In genomic region chr12:27511031-27511722, GRCh38 we compare ENCODE assay signal across 11 cellular contexts. TPM values are rescaled to one million over a fixed set of nuclear protein-coding genes. Genes with fewer than 3 reads are reported as not detected.
A peak's percentile ranks its signal among the peaks of the same experiment; 100 is the strongest.
DNase-seq lines count a peak whose midpoint lies in the region; ATAC-seq lines count a peak whose summit lies in the region.
"Had no signal": no experiment of that assay in that cellular context is flagged by ENCODE, and none has a peak within 500 bp of the region (broad histone marks: within the 10 kb centered on the region; RNA-seq: fewer than 3 reads in every experiment).

No MANE protein-coding gene starts in this region.

- H3K4me3 ChIP-seq in mesenchymal stem cell (ENCODE audit: insufficient read depth in 1 of 2, low read depth in 1 of 2, low read length in 2 of 2): no peak overlapping the region
- H3K4me3 ChIP-seq: colonic mucosa had no signal

- no peak overlapping the region for H3K4me2 ChIP-seq in mesenchymal stem cell (ENCODE audit: low read length, poor library complexity, severe bottlenecking)

- H3K27ac ChIP-seq in mesenchymal stem cell (ENCODE audit: low read length, poor library complexity, severe bottlenecking): no peak overlapping the region
- H3K27ac ChIP-seq: colonic mucosa, VCaP had no signal

- H2BK120ac ChIP-seq in mesenchymal stem cell (ENCODE audit: low read depth, low read length): no peak overlapping the region

- no peaks in the 10 kb centered on the region for H3K4me1 ChIP-seq in mesenchymal stem cell (ENCODE audit: control insufficient read depth, insufficient read depth, low read depth, low read length)
- H3K4me1 ChIP-seq: colonic mucosa had no signal

- no peak overlapping the region for H3K14ac ChIP-seq in mesenchymal stem cell (ENCODE audit: low read length in 2 of 2)

- H3K9me3 ChIP-seq in mesenchymal stem cell (ENCODE audit: control insufficient read depth, low read length): no peaks in the 10 kb centered on the region
- H3K9me3 ChIP-seq: colonic mucosa had no signal

- H3K4ac ChIP-seq in mesenchymal stem cell (ENCODE audit: low read depth in 1 of 2, low read length in 2 of 2): no peak overlapping the region

- no peak overlapping the region for H2BK15ac ChIP-seq in mesenchymal stem cell (ENCODE audit: low read depth, poor library complexity, severe bottlenecking)

- H2BK12ac ChIP-seq in mesenchymal stem cell (ENCODE audit: low read length in 2 of 2): no peak overlapping the region

- no peak overlapping the region for H4K91ac ChIP-seq in mesenchymal stem cell (ENCODE audit: low read length)

- no peaks in the 10 kb centered on the region for H3K36me3 ChIP-seq in mesenchymal stem cell (ENCODE audit: control insufficient read depth in 1 of 2, insufficient read depth in 2 of 2, low read depth in 1 of 2, low read length in 2 of 2)
- H3K36me3 ChIP-seq: colonic mucosa had no signal

- H3K23ac ChIP-seq in mesenchymal stem cell (ENCODE audit: low read length in 2 of 2): no peak overlapping the region

- H3K27me3 ChIP-seq in mesenchymal stem cell (ENCODE audit: control insufficient read depth in 1 of 2, insufficient read depth in 1 of 2, low read length in 2 of 2): no peaks in the 10 kb centered on the region
- H3K27me3 ChIP-seq: colonic mucosa had no signal

- no peak overlapping the region for H4K8ac ChIP-seq in mesenchymal stem cell (ENCODE audit: low read length)

- H3K79me1 ChIP-seq in mesenchymal stem cell (replicated peaks; ENCODE audit: low read length, poor library complexity, severe bottlenecking): no peaks in the 10 kb centered on the region

- WGBS in mesenchymal stem cell: 89% methylated on average over 6 of the region's 6 CpGs

- H2AFZ ChIP-seq in mesenchymal stem cell (ENCODE audit: low read depth, low read length): no peak overlapping the region

- DNase-seq in NCI-H226 (peak; percentile 89), fibroblast of gingiva (ENCODE audit: low read depth) (peak; percentile 31), mesenchymal stem cell (no peak), superior temporal gyrus (ENCODE audit: extremely low spot score) (peak; percentile 75), NCI-H2107 treated with DMSO at 0.1 percent for 48 hours (lab: John Stamatoyannopoulos, UW; ENCODE audit: unreplicated experiment) (no peak), activated gamma-delta T cell (lab: John Stamatoyannopoulos, UW) (no peak)
- DNase-seq in stimulated activated CD4-positive, alpha-beta T cell treated with anti-CD3 and anti-CD28 coated beads, Interleukin-4, amount 100 ng/mL, for 24 hours: no peak
- DNase-seq: CD4-positive, CD25-positive, alpha-beta regulatory T cell; colonic mucosa had no signal

- no peak overlapping the region for H2BK5ac ChIP-seq in mesenchymal stem cell (ENCODE audit: low read depth, low read length, poor library complexity, severe bottlenecking)

- no peak for ATAC-seq in GM21423 (IDR thresholded peaks at IDR 0.05; ENCODE audit: unreplicated experiment)

- H3K9ac ChIP-seq in mesenchymal stem cell (ENCODE audit: low read length): peak overlapping the region; percentile 23

- no peak overlapping the region for H2AK5ac ChIP-seq in mesenchymal stem cell (ENCODE audit: low read length, severe bottlenecking)

- H3K18ac ChIP-seq in mesenchymal stem cell (ENCODE audit: low read depth in 1 of 2, low read length in 2 of 2): no peak overlapping the region

RNA-seq across cellular contexts. Expression of gene PPFIBP1, which starts 12.8 kb away (rescaled TPM):
- 47.8 TPM for polyA plus RNA-seq in mesenchymal stem cell (2013, experiment 1 of 2)
- 46.7 TPM for polyA plus RNA-seq in mesenchymal stem cell (2013, experiment 2 of 2)

Comparison
In these comparisons a context has a peak if more than half of its experiments do, and no peak if none do; other contexts are left out.
1. DNase-seq: peak in NCI-H226 (single experiment), fibroblast of gingiva (single experiment) and superior temporal gyrus (single experiment); none in mesenchymal stem cell (single experiment), NCI-H2107 treated with DMSO at 0.1 percent for 48 hours (single experiment), stimulated activated CD4-positive, alpha-beta T cell treated with anti-CD3 and anti-CD28 coated beads, Interleukin-4, amount 100 ng/mL, for 24 hours (single experiment) and activated gamma-delta T cell (single experiment).